24 cellular contexts compared by ENCODE assay signal in the genomic region with DNA sequence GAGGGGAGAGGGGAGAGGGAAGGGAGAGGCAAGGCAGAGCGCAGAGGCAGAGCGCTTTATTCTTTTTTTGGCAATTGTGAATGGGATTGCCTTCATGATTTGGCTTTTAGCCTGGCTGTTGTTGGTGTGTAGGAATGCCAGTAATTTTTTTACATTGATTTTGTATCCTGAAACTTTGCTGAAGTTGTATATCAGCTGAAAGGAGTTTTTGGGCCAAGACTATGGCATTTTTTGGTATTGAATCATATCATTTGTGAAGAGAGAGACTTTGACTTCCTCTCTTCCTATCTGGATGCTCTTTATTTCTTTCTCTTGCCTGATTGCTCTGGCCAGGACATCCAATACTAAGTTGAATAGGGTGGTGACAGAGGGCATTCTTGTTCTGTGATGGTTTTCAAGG.
A peak's percentile ranks its signal among the peaks of the same experiment; 100 is the strongest.
DNase-seq lines count a peak whose midpoint lies in the region; ATAC-seq and TF ChIP-seq lines count a peak whose summit lies in the region.
"Had no signal": no experiment of that assay in that cellular context is flagged by ENCODE, and none has a peak within 500 bp of the region (broad histone marks: within the 10 kb centered on the region; RNA-seq: fewer than 3 reads in every experiment).

No MANE protein-coding gene starts in this region.

- intact Hi-C loops in mucosa of descending colon (cut with DNase I, micrococcal nuclease) (no loop called here), aorta (cut with DNase I) (loop anchor here in 1 of 2 donors (10.0 kb wide), 1 partner anchor 178 kb away; no protein-coding TSS in a partner anchor)

- H3K36me3 ChIP-seq in BJ (ENCODE audit: control insufficient read depth, insufficient read depth, low read length) (no peaks in the 10 kb centered on the region), adipocyte (ENCODE audit: control insufficient read depth, insufficient read depth, low read length, severe bottlenecking) (no peaks in the 10 kb centered on the region), mucosa of descending colon (ENCODE audit: low read depth) (no peaks in the 10 kb centered on the region), aorta (ENCODE audit: control insufficient read depth in 1 of 2, insufficient read depth in 2 of 2, low read length in 1 of 2) (no peaks in the 10 kb centered on the region)
- H3K36me3 ChIP-seq in CD8-positive, alpha-beta memory T cell (ENCODE audit: insufficient read depth, low read length), result no peaks in the 10 kb centered on the region
- H3K36me3 ChIP-seq: BLaER1 had no signal

- peak overlapping the region; percentile 29 for H3K27ac Mint-ChIP-seq in chondrocyte (ENCODE audit: unreplicated experiment)
- H3K27ac Mint-ChIP-seq in CD8-positive, alpha-beta memory T cell, result no peak overlapping the region
- H3K27ac Mint-ChIP-seq: CD4-positive, CD25-positive, alpha-beta regulatory T cell had no signal

- CTCF ChIA-PET in BJ (lab: Yijun Ruan, JAX), result no interaction called here
- CTCF ChIA-PET in CD8-positive, alpha-beta memory T cell (lab: Charles Lee), result no interaction called here

- H3K27me3 Mint-ChIP-seq in chondrocyte (ENCODE audit: low read depth), result peaks cover 2% of the 10 kb centered on the region
- peaks cover 3 to 12% of the 10 kb centered on the region in 2 donors for H3K27me3 Mint-ChIP-seq in CD8-positive, alpha-beta memory T cell

- no peak overlapping the region for H3K4me3 Mint-ChIP-seq in chondrocyte (ENCODE audit: unreplicated experiment)
- H3K4me3 Mint-ChIP-seq in CD8-positive, alpha-beta memory T cell, result no peak overlapping the region
- H3K4me3 Mint-ChIP-seq: CD4-positive, CD25-positive, alpha-beta regulatory T cell had no signal

- POLR2A ChIA-PET in BJ (lab: Charles Lee), result no interaction called here
- POLR2A ChIA-PET in CD8-positive, alpha-beta memory T cell (lab: Charles Lee), result no interaction called here

- H3K4me1 ChIP-seq in adipocyte (ENCODE audit: control insufficient read depth, insufficient read depth, low read length), result no peaks in the 10 kb centered on the region
- H3K4me1 ChIP-seq in mucosa of descending colon (ENCODE audit: low read depth), result no peaks in the 10 kb centered on the region
- no peaks in the 10 kb centered on the region for H3K4me1 ChIP-seq in CD8-positive, alpha-beta memory T cell (ENCODE audit: insufficient read depth, low read length)
- H3K4me1 ChIP-seq in aorta (ENCODE audit: control insufficient read depth in 1 of 2, insufficient read depth in 2 of 2, low read length in 2 of 2), result no peaks in the 10 kb centered on the region
- H3K4me1 ChIP-seq: BLaER1 had no signal

- peaks cover 8% of the 10 kb centered on the region for H3K36me3 Mint-ChIP-seq in chondrocyte (ENCODE audit: low read depth)
- H3K36me3 Mint-ChIP-seq in CD8-positive, alpha-beta memory T cell, result peaks cover 0 to 7% (median 0%) of the 10 kb centered on the region in 3 donors
- H3K36me3 Mint-ChIP-seq: CD4-positive, CD25-positive, alpha-beta regulatory T cell had no signal

- H3K4me3 ChIP-seq in BJ (ENCODE audit: low read depth, low read length) (no peak overlapping the region), adipocyte (ENCODE audit: low read length) (no peak overlapping the region), fibroblast of pulmonary artery (replicated peaks; ENCODE audit: low read depth, low read length) (no peak overlapping the region), mucosa of descending colon (no peak overlapping the region), aorta (ENCODE audit: low read length in 2 of 2) (no peak overlapping the region)
- H3K4me3 ChIP-seq in CD8-positive, alpha-beta memory T cell (ENCODE audit: low read length), result no peak overlapping the region
- H3K4me3 ChIP-seq: BLaER1 had no signal

- no peak overlapping the region for H3K9ac ChIP-seq in adipocyte (ENCODE audit: low read length)
- H3K9ac ChIP-seq: BLaER1, SK-N-SH had no signal

- DNase-seq in BJ (ENCODE audit: low read depth) (peak; percentile 7), adipocyte (ENCODE audit: low read depth) (peak; percentile 4), chondrocyte (ENCODE audit: low spot score) (no peak), fibroblast of pulmonary artery (ENCODE audit: low read depth) (peak; percentile 36), middle frontal gyrus (ENCODE audit: extremely low spot score, low spot score) (no peak), mucosa of descending colon (no peak), aorta (no peak)
- DNase-seq in CD8-positive, alpha-beta memory T cell, result no peak
- DNase-seq: 8988T; ACHN; CD4-positive, CD25-positive, alpha-beta regulatory T cell; DMS 273 treated with DMSO at 0.1 percent for 48 hours; DMS79; GF-D8; Karpas-422; NCI-H1092 treated with DMSO at 0.1 percent for 48 hours; NCI-H1436; NCI-H187 treated with DMSO at 0.1 percent for 48 hours; NCI-H2171 treated with DMSO at 0.1 percent for 48 hours; NCI-H345; NCI-H510A treated with DMSO at 0.1 percent for 48 hours; SK-N-SH had no signal

- TF ChIP-seq CTCF in BJ (IDR thresholded peaks at IDR 0.05; ENCODE audit: insufficient read depth, low read depth, low read length) (no peak), chondrocyte (IDR thresholded peaks at IDR 0.05) (no peak), fibroblast of pulmonary artery (IDR thresholded peaks at IDR 0.05; ENCODE audit: low read length, missing control alignments) (no peak), mucosa of descending colon (IDR thresholded peaks at IDR 0.05) (no peak)

- no peak overlapping the region for H3K27ac ChIP-seq in CD8-positive, alpha-beta memory T cell (ENCODE audit: low read depth, low read length)
- no peak overlapping the region for H3K27ac ChIP-seq in aorta (ENCODE audit: low read depth in 1 of 2, low read length in 2 of 2)
- H3K27ac ChIP-seq: BLaER1 had no signal

- H3K4me1 Mint-ChIP-seq in chondrocyte (ENCODE audit: low read depth), result peaks cover 5% of the 10 kb centered on the region
- no peaks in the 10 kb centered on the region for H3K4me1 Mint-ChIP-seq in CD8-positive, alpha-beta memory T cell
- H3K4me1 Mint-ChIP-seq: CD4-positive, CD25-positive, alpha-beta regulatory T cell had no signal

- ATAC-seq in mucosa of descending colon, result no peak
- ATAC-seq in aorta (ENCODE audit: low FRiP score), result no peak
- ATAC-seq: HepG2 had no signal

- 7% methylated on average over 2 of the region's 2 CpGs; no CpG with 5 or more reads in 1 of the 2 donors for WGBS in aorta, 2 donors

- peaks cover 41% of the 10 kb centered on the region for H3K9me3 Mint-ChIP-seq in chondrocyte (ENCODE audit: low read depth)
- peaks cover 1 to 12% (median 4%) of the 10 kb centered on the region in 5 donors for H3K9me3 Mint-ChIP-seq in CD8-positive, alpha-beta memory T cell

- H3K9me3 ChIP-seq in adipocyte (ENCODE audit: control insufficient read depth, low read length), result no peaks in the 10 kb centered on the region
- H3K9me3 ChIP-seq in mucosa of descending colon, result no peaks in the 10 kb centered on the region
- no peaks in the 10 kb centered on the region for H3K9me3 ChIP-seq in CD8-positive, alpha-beta memory T cell (ENCODE audit: low read length)
- H3K9me3 ChIP-seq in aorta (ENCODE audit: control insufficient read depth, low read length), result no peaks in the 10 kb centered on the region
- H3K9me3 ChIP-seq: SK-N-SH had no signal

- H3K27me3 ChIP-seq in BJ (ENCODE audit: control insufficient read depth, insufficient read depth, low read length) (no peaks in the 10 kb centered on the region), adipocyte (replicated peaks; ENCODE audit: control insufficient read depth, insufficient read depth, low read length) (peaks cover 9% of the 10 kb centered on the region), aorta (ENCODE audit: control insufficient read depth in 1 of 2, insufficient read depth in 2 of 2, low read length in 1 of 2) (no peaks in the 10 kb centered on the region)
- H3K27me3 ChIP-seq in CD8-positive, alpha-beta memory T cell (ENCODE audit: insufficient read depth, low read length, poor library complexity, severe bottlenecking), result no peaks in the 10 kb centered on the region
- H3K27me3 ChIP-seq: BLaER1 had no signal

Comparison
In these comparisons a context has a peak if more than half of its experiments do, and no peak if none do; other contexts are left out.
1. DNase-seq: peak in BJ (single experiment), adipocyte (single experiment) and fibroblast of pulmonary artery (single experiment); none in chondrocyte (single experiment), middle frontal gyrus (single experiment), mucosa of descending colon (0 of 3), CD8-positive, alpha-beta memory T cell (0 of 5) and aorta (0 of 2).